In genomic region chr2:37350034-37350433, GRCh38 we compare ENCODE assay signal across 1 cellular context.
TF ChIP-seq lines count a peak whose summit lies in the region.

No MANE protein-coding gene starts in this region.

TF ChIP-seq in WTC11, 78 proteins besides CTCF, POLR2A, EP300 and RAD21 (continued from another document):
- no peak for TF ChIP-seq USF2 (CRISPR knock-in tag; IDR thresholded peaks at IDR 0.05)
- no peak for TF ChIP-seq TEAD1 (CRISPR knock-in tag; IDR thresholded peaks at IDR 0.05)
- TF ChIP-seq SMAD3 (CRISPR knock-in tag; IDR thresholded peaks at IDR 0.05; ENCODE audit: borderline replicate concordance): no peak
- TF ChIP-seq CREM (CRISPR knock-in tag; IDR thresholded peaks at IDR 0.05): no peak
- no peak for TF ChIP-seq SMAD4 (CRISPR knock-in tag; IDR thresholded peaks at IDR 0.05)
- no peak for TF ChIP-seq PRRX2 (CRISPR knock-in tag; IDR thresholded peaks at IDR 0.05)
- TF ChIP-seq TCF7 (CRISPR knock-in tag; IDR thresholded peaks at IDR 0.05; ENCODE audit: low read depth): no peak
- TF ChIP-seq ZNF423 (CRISPR knock-in tag; IDR thresholded peaks at IDR 0.05): no peak
- TF ChIP-seq RORB (CRISPR knock-in tag; IDR thresholded peaks at IDR 0.05): no peak
- no peak for TF ChIP-seq ZBTB21 (CRISPR knock-in tag; IDR thresholded peaks at IDR 0.05; ENCODE audit: borderline replicate concordance)
TF ChIP-seq in WTC11: peak in this region for 0.
